Comparison of ENCODE assay signal across 7 cellular contexts in genomic region chr7:51450541-51450940, GRCh38.
"Had no signal": no experiment of that assay in that cellular context is flagged by ENCODE, and none has a peak within 500 bp of the region (broad histone marks: within the 10 kb centered on the region; RNA-seq: fewer than 3 reads in every experiment).

No MANE protein-coding gene starts in this region.

- FAIRE-seq: HepG2, HTR-8/SVneo, K562 had no signal

- H3K27ac ChIP-seq: HL-60 had no signal

- ATAC-seq: K562 had no signal

- H3K4me3 ChIP-seq: K562 had no signal

- H3K36me3 Mint-ChIP-seq: IgD-negative memory B cell had no signal

- DNase-seq: IMR-90, KBM-7 had no signal

- H3K27me3 Mint-ChIP-seq: IgD-negative memory B cell had no signal
